In the genomic region with DNA sequence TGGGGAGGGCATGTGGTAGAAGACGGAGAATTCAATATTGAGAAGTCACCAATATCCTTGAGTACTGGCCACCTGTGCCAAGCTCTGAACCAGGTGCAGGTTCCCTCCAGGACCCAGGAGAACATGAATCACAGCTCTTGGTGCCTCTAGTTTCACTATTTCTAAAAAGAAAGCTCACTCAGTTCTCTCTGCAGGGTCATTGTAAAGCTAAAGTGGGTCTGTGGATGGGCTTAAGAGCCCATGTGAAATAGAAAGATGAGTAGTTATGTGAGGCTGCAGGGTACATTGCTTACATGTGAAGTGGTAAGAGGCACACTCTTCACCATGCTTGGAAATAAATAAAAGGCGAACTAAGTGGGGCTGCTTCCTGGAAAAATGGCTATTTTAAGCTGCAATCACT, we compare ENCODE assay signal across 1 cellular context.
TF ChIP-seq lines count a peak whose summit lies in the region.

No MANE protein-coding gene starts in this region.

TF ChIP-seq in H1, 55 proteins besides CTCF, POLR2A, EP300 and RAD21:
- no peak for TF ChIP-seq GABPA (IDR thresholded peaks at IDR 0.05; ENCODE audit: borderline replicate concordance, insufficient read depth, low read length)
- no peak for TF ChIP-seq CHD2 (IDR thresholded peaks at IDR 0.05; ENCODE audit: low read length)
- no peak for TF ChIP-seq SAP30 (IDR thresholded peaks at IDR 0.05; ENCODE audit: insufficient read depth, insufficient replicate concordance, low read length)
- TF ChIP-seq HDAC2 (IDR thresholded peaks at IDR 0.05; ENCODE audit: borderline replicate concordance in 1 of 2, low read depth in 2 of 2, low read length in 2 of 2), result no peak
- TF ChIP-seq POU5F1 (IDR thresholded peaks at IDR 0.05; ENCODE audit: low read depth, low read length), result no peak
- TF ChIP-seq CREB1 (IDR thresholded peaks at IDR 0.05), result no peak
- no peak for TF ChIP-seq SIRT6 (IDR thresholded peaks at IDR 0.05; ENCODE audit: low read length)
- no peak for TF ChIP-seq NANOG (IDR thresholded peaks at IDR 0.05; ENCODE audit: insufficient read depth, low read depth, low read length, poor library complexity, severe bottlenecking)
- TF ChIP-seq, protein P1, sequence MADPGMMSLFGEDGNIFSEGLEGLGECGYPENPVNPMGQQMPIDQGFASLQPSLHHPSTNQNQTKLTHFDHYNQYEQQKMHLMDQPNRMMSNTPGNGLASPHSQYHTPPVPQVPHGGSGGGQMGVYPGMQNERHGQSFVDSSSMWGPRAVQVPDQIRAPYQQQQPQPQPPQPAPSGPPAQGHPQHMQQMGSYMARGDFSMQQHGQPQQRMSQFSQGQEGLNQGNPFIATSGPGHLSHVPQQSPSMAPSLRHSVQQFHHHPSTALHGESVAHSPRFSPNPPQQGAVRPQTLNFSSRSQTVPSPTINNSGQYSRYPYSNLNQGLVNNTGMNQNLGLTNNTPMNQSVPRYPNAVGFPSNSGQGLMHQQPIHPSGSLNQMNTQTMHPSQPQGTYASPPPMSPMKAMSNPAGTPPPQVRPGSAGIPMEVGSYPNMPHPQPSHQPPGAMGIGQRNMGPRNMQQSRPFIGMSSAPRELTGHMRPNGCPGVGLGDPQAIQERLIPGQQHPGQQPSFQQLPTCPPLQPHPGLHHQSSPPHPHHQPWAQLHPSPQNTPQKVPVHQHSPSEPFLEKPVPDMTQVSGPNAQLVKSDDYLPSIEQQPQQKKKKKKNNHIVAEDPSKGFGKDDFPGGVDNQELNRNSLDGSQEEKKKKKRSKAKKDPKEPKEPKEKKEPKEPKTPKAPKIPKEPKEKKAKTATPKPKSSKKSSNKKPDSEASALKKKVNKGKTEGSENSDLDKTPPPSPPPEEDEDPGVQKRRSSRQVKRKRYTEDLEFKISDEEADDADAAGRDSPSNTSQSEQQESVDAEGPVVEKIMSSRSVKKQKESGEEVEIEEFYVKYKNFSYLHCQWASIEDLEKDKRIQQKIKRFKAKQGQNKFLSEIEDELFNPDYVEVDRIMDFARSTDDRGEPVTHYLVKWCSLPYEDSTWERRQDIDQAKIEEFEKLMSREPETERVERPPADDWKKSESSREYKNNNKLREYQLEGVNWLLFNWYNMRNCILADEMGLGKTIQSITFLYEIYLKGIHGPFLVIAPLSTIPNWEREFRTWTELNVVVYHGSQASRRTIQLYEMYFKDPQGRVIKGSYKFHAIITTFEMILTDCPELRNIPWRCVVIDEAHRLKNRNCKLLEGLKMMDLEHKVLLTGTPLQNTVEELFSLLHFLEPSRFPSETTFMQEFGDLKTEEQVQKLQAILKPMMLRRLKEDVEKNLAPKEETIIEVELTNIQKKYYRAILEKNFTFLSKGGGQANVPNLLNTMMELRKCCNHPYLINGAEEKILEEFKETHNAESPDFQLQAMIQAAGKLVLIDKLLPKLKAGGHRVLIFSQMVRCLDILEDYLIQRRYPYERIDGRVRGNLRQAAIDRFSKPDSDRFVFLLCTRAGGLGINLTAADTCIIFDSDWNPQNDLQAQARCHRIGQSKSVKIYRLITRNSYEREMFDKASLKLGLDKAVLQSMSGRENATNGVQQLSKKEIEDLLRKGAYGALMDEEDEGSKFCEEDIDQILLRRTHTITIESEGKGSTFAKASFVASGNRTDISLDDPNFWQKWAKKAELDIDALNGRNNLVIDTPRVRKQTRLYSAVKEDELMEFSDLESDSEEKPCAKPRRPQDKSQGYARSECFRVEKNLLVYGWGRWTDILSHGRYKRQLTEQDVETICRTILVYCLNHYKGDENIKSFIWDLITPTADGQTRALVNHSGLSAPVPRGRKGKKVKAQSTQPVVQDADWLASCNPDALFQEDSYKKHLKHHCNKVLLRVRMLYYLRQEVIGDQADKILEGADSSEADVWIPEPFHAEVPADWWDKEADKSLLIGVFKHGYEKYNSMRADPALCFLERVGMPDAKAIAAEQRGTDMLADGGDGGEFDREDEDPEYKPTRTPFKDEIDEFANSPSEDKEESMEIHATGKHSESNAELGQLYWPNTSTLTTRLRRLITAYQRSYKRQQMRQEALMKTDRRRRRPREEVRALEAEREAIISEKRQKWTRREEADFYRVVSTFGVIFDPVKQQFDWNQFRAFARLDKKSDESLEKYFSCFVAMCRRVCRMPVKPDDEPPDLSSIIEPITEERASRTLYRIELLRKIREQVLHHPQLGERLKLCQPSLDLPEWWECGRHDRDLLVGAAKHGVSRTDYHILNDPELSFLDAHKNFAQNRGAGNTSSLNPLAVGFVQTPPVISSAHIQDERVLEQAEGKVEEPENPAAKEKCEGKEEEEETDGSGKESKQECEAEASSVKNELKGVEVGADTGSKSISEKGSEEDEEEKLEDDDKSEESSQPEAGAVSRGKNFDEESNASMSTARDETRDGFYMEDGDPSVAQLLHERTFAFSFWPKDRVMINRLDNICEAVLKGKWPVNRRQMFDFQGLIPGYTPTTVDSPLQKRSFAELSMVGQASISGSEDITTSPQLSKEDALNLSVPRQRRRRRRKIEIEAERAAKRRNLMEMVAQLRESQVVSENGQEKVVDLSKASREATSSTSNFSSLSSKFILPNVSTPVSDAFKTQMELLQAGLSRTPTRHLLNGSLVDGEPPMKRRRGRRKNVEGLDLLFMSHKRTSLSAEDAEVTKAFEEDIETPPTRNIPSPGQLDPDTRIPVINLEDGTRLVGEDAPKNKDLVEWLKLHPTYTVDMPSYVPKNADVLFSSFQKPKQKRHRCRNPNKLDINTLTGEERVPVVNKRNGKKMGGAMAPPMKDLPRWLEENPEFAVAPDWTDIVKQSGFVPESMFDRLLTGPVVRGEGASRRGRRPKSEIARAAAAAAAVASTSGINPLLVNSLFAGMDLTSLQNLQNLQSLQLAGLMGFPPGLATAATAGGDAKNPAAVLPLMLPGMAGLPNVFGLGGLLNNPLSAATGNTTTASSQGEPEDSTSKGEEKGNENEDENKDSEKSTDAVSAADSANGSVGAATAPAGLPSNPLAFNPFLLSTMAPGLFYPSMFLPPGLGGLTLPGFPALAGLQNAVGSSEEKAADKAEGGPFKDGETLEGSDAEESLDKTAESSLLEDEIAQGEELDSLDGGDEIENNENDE (IDR thresholded peaks at IDR 0.05; ENCODE audit: insufficient replicate concordance, low read length), result no peak
- no peak for TF ChIP-seq TAF7 (optimal IDR thresholded peaks at IDR 0.05; ENCODE audit: borderline replicate concordance, low read depth, low read length)
- no peak for TF ChIP-seq ASH2L (IDR thresholded peaks at IDR 0.05; ENCODE audit: low read length)
- TF ChIP-seq SP4 (IDR thresholded peaks at IDR 0.05; ENCODE audit: low read length), result no peak
TF ChIP-seq in H1: peak in this region for 0.
